Comparison of ENCODE assay signal across 15 cellular contexts in the genomic region with DNA sequence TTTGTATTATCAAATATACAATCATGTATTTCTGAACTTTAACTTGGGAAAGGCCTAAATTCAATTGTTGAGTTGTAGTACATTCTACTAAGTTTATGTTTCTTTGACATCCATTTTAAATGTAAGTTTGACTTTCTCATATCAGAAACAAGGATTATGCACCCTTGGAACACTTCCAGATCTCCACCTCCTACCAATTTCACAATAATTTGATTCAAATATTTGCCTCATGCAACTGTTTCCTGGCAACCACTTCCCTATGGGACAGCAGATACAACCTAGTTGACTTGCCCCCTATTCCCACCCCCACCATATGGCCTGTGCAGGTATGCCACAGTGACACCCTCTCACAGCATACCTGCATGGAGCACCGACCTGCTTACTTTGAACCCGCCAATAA.
DNase-seq lines count a peak whose midpoint lies in the region; ATAC-seq and TF ChIP-seq lines count a peak whose summit lies in the region.
"Had no signal": no experiment of that assay in that cellular context is flagged by ENCODE, and none has a peak within 500 bp of the region (broad histone marks: within the 10 kb centered on the region; RNA-seq: fewer than 3 reads in every experiment).

No MANE protein-coding gene starts in this region.

- H3K27me3 ChIP-seq in adipocyte (replicated peaks; ENCODE audit: control insufficient read depth, insufficient read depth, low read length) = no peaks in the 10 kb centered on the region

- no peak overlapping the region for H3K4me3 ChIP-seq in adipocyte (ENCODE audit: low read length)
- no peak overlapping the region for H3K4me3 ChIP-seq in epithelial cell of esophagus (ENCODE audit: low read length)
- H3K4me3 ChIP-seq: GM12878, HAP-1 had no signal

- DNase-seq in DMS 273 (lab: John Stamatoyannopoulos, UW; ENCODE audit: unreplicated experiment) = peak; percentile 17
- no peak for DNase-seq in DMS 273 treated with DMSO at 0.1 percent for 48 hours (lab: John Stamatoyannopoulos, UW)
- DNase-seq in HT-29 (ENCODE audit: low spot score) = peak; percentile 20
- DNase-seq in adipocyte (ENCODE audit: low read depth) = peak; percentile 43
- DNase-seq in epithelial cell of esophagus (ENCODE audit: low read depth) = peak; percentile 59
- DNase-seq in activated CD4-positive, CD25-positive, alpha-beta regulatory T cell treated with anti-CD3 and anti-CD28 coated beads, Interleukin-2, amount 50 U/mL, for 72 hours = no peak
- no peak for DNase-seq in natural killer cell
- DNase-seq in GM20000 (ENCODE audit: low spot score) = no peak
- DNase-seq: CD8-positive, alpha-beta T cell; COR-L47; DMS79; HFFc6 had no signal

- no peak overlapping the region for H3K9ac ChIP-seq in adipocyte (ENCODE audit: low read length)

- no peaks in the 10 kb centered on the region for H3K27me3 Mint-ChIP-seq in natural killer cell (ENCODE audit: low read depth in 2 of 2)

- intact Hi-C loops in natural killer cell (cut with micrococcal nuclease) = no loop called here

- H3K4me1 Mint-ChIP-seq in natural killer cell = no peaks in the 10 kb centered on the region
- H3K4me1 Mint-ChIP-seq: CD14-positive monocyte had no signal

- ATAC-seq in natural killer cell = no peak
- ATAC-seq: CD8-positive, alpha-beta T cell; GM12878 had no signal

- TF ChIP-seq CTCF in epithelial cell of esophagus (IDR thresholded peaks at IDR 0.05; ENCODE audit: insufficient read depth, low read depth, low read length, missing control alignments) (no peak), natural killer cell (IDR thresholded peaks at IDR 0.05) (no peak), GM20000 (IDR thresholded peaks at IDR 0.05; ENCODE audit: extremely low read depth, missing control alignments) (no peak)

- H3K4me3 Mint-ChIP-seq in natural killer cell = no peak overlapping the region
- H3K4me3 Mint-ChIP-seq: CD14-positive monocyte; CD8-positive, alpha-beta T cell; HFFc6 had no signal

- H3K36me3 Mint-ChIP-seq in natural killer cell = no peaks in the 10 kb centered on the region
- H3K36me3 Mint-ChIP-seq: CD14-positive monocyte; CD8-positive, alpha-beta T cell had no signal

- no peak overlapping the region for H3K27ac Mint-ChIP-seq in natural killer cell
- H3K27ac Mint-ChIP-seq: CD14-positive monocyte; CD8-positive, alpha-beta T cell; HFFc6 had no signal

- peaks cover 7 to 8% of the 10 kb centered on the region in 2 donors for H3K9me3 Mint-ChIP-seq in natural killer cell

- H3K4me1 ChIP-seq in adipocyte (ENCODE audit: control insufficient read depth, insufficient read depth, low read length) = no peaks in the 10 kb centered on the region

- H3K36me3 ChIP-seq in adipocyte (ENCODE audit: control insufficient read depth, insufficient read depth, low read length, severe bottlenecking) = no peaks in the 10 kb centered on the region
- H3K36me3 ChIP-seq: HAP-1 had no signal

- H3K9me3 ChIP-seq in adipocyte (ENCODE audit: control insufficient read depth, low read length) = no peaks in the 10 kb centered on the region
- H3K9me3 ChIP-seq: HAP-1 had no signal

Comparison
In these comparisons a context has a peak if more than half of its experiments do, and no peak if none do; other contexts are left out.
1. DNase-seq: peak in DMS 273 (single experiment), HT-29 (single experiment), adipocyte (single experiment) and epithelial cell of esophagus (single experiment); none in DMS 273 treated with DMSO at 0.1 percent for 48 hours (single experiment), activated CD4-positive, CD25-positive, alpha-beta regulatory T cell treated with anti-CD3 and anti-CD28 coated beads, Interleukin-2, amount 50 U/mL, for 72 hours (single experiment), natural killer cell (single experiment) and GM20000 (single experiment).